ENCODE assay signal across 1 cellular context in the genomic region with DNA sequence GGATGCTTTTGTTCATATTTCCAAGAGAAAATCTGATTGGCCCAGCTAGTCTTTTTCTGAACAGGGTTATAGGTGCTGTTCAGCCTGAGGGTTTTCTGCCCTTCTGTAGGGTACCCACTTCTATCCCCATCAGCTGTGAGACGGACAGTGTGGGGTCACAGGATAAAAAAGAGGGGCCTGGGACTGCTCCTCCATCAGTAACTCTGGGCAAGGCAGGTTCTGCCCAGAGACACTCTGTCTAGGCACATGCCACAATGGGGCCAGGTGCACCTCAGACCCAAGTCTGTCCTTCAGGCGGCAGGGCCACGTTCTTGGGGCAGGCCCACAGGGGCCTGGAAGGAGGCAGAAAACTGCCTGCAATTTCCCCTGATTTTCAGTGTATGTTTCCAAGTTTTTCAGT.
TF ChIP-seq lines count a peak whose summit lies in the region.

No MANE protein-coding gene starts in this region.

TF ChIP-seq in SK-N-SH treated with all-trans-retinoic acid at 6 μM for 48 hours, 23 proteins besides CTCF, POLR2A, EP300 and RAD21 (continued from another document):
- TF ChIP-seq, protein P1, sequence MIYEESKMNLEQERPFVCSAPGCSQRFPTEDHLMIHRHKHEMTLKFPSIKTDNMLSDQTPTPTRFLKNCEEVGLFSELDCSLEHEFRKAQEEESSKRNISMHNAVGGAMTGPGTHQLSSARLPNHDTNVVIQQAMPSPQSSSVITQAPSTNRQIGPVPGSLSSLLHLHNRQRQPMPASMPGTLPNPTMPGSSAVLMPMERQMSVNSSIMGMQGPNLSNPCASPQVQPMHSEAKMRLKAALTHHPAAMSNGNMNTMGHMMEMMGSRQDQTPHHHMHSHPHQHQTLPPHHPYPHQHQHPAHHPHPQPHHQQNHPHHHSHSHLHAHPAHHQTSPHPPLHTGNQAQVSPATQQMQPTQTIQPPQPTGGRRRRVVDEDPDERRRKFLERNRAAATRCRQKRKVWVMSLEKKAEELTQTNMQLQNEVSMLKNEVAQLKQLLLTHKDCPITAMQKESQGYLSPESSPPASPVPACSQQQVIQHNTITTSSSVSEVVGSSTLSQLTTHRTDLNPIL (CRISPR knock-in tag; IDR thresholded peaks at IDR 0.05; ENCODE audit: low read depth): no peak
- TF ChIP-seq BACH2 (CRISPR knock-in tag; IDR thresholded peaks at IDR 0.05; ENCODE audit: borderline replicate concordance) (no peak), ESRRG (CRISPR knock-in tag; IDR thresholded peaks at IDR 0.05) (no peak), GLIS3 (CRISPR knock-in tag; IDR thresholded peaks at IDR 0.05) (no peak), ZFP3 (CRISPR knock-in tag; IDR thresholded peaks at IDR 0.05) (no peak)
- TF ChIP-seq, protein P2, sequence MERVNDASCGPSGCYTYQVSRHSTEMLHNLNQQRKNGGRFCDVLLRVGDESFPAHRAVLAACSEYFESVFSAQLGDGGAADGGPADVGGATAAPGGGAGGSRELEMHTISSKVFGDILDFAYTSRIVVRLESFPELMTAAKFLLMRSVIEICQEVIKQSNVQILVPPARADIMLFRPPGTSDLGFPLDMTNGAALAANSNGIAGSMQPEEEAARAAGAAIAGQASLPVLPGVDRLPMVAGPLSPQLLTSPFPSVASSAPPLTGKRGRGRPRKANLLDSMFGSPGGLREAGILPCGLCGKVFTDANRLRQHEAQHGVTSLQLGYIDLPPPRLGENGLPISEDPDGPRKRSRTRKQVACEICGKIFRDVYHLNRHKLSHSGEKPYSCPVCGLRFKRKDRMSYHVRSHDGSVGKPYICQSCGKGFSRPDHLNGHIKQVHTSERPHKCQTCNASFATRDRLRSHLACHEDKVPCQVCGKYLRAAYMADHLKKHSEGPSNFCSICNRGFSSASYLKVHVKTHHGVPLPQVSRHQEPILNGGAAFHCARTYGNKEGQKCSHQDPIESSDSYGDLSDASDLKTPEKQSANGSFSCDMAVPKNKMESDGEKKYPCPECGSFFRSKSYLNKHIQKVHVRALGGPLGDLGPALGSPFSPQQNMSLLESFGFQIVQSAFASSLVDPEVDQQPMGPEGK (CRISPR knock-in tag; IDR thresholded peaks at IDR 0.05; ENCODE audit: borderline replicate concordance): no peak
- TF ChIP-seq, protein P3, sequence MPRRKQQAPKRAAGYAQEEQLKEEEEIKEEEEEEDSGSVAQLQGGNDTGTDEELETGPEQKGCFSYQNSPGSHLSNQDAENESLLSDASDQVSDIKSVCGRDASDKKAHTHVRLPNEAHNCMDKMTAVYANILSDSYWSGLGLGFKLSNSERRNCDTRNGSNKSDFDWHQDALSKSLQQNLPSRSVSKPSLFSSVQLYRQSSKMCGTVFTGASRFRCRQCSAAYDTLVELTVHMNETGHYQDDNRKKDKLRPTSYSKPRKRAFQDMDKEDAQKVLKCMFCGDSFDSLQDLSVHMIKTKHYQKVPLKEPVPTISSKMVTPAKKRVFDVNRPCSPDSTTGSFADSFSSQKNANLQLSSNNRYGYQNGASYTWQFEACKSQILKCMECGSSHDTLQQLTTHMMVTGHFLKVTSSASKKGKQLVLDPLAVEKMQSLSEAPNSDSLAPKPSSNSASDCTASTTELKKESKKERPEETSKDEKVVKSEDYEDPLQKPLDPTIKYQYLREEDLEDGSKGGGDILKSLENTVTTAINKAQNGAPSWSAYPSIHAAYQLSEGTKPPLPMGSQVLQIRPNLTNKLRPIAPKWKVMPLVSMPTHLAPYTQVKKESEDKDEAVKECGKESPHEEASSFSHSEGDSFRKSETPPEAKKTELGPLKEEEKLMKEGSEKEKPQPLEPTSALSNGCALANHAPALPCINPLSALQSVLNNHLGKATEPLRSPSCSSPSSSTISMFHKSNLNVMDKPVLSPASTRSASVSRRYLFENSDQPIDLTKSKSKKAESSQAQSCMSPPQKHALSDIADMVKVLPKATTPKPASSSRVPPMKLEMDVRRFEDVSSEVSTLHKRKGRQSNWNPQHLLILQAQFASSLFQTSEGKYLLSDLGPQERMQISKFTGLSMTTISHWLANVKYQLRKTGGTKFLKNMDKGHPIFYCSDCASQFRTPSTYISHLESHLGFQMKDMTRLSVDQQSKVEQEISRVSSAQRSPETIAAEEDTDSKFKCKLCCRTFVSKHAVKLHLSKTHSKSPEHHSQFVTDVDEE (CRISPR knock-in tag; IDR thresholded peaks at IDR 0.05): no peak
